19 cellular contexts compared by ENCODE assay signal in genomic region chr11:15232496-15232895, GRCh38.
DNase-seq lines count a peak whose midpoint lies in the region; TF ChIP-seq lines count a peak whose summit lies in the region.
"Had no signal": no experiment of that assay in that cellular context is flagged by ENCODE, and none has a peak within 500 bp of the region (broad histone marks: within the 10 kb centered on the region; RNA-seq: fewer than 3 reads in every experiment).

No MANE protein-coding gene starts in this region.

- no peaks in the 10 kb centered on the region for H3K79me2 ChIP-seq in Karpas-422 (ENCODE audit: low read length)

- no peaks in the 10 kb centered on the region for H3K9me2 ChIP-seq in Karpas-422 (replicated peaks; ENCODE audit: insufficient read depth, low read length)

- peaks cover 10% of the 10 kb centered on the region; the same call in 1 of the 2 replicates for H4K20me1 ChIP-seq in Karpas-422 (ENCODE audit: insufficient read depth, low read depth, low read length)
- H4K20me1 ChIP-seq: BLaER1 treated with 17β-estradiol and CSF1 and Interleukin-3, amounts not matched to agents 10 nM and 100 nM had no signal

- no peak for TF ChIP-seq POLR2A in vagina (IDR thresholded peaks at IDR 0.05)

- no peak overlapping the region for H2AFZ ChIP-seq in Karpas-422 (ENCODE audit: low read length)

- H3K4me3 ChIP-seq in Karpas-422 (ENCODE audit: low read length): peak overlapping the region; percentile 50
- no peak overlapping the region for H3K4me3 ChIP-seq in vagina
- H3K4me3 ChIP-seq: A549; BLaER1 treated with 17β-estradiol and CSF1 and Interleukin-3, amounts not matched to agents 10 nM and 100 nM; GM12878 had no signal

- peak overlapping the region; percentile 69 for H3K4me2 ChIP-seq in Karpas-422 (ENCODE audit: low read depth, low read length, poor library complexity, severe bottlenecking)
- H3K4me2 ChIP-seq: A549 had no signal

- intact Hi-C loops in vagina (cut with DNase I): no loop called here

- H3K4me1 ChIP-seq in Karpas-422 (ENCODE audit: low read length): peaks cover 48% of the 10 kb centered on the region
- H3K4me1 ChIP-seq in vagina: no peaks in the 10 kb centered on the region
- H3K4me1 ChIP-seq: A549, Caco-2 had no signal

- H3K36me3 ChIP-seq in Karpas-422 (ENCODE audit: insufficient read depth, low read length) (no peaks in the 10 kb centered on the region), vagina (no peaks in the 10 kb centered on the region)
- H3K36me3 ChIP-seq: BLaER1 treated with 17β-estradiol and CSF1 and Interleukin-3, amounts not matched to agents 10 nM and 100 nM had no signal

- H3K9me3 ChIP-seq in Karpas-422 (ENCODE audit: low read length) (no peaks in the 10 kb centered on the region), vagina (no peaks in the 10 kb centered on the region)
- H3K9me3 ChIP-seq: A549; BLaER1 treated with 17β-estradiol and CSF1 and Interleukin-3, amounts not matched to agents 10 nM and 100 nM; Caco-2 had no signal

- no peak for TF ChIP-seq CTCF in vagina (IDR thresholded peaks at IDR 0.05)

- H3K27ac ChIP-seq in Karpas-422 (ENCODE audit: low read length): no peak overlapping the region
- no peak overlapping the region for H3K27ac ChIP-seq in vagina
- H3K27ac ChIP-seq: 22Rv1; A549; BLaER1 treated with 17β-estradiol and CSF1 and Interleukin-3, amounts not matched to agents 10 nM and 100 nM; C4-2B had no signal

- H3K27me3 ChIP-seq in Karpas-422 (ENCODE audit: low read length) (peaks cover 3% of the 10 kb centered on the region; the same call in 1 of the 2 replicates), vagina (no peaks in the 10 kb centered on the region)
- H3K27me3 ChIP-seq: BLaER1 treated with 17β-estradiol and CSF1 and Interleukin-3, amounts not matched to agents 10 nM and 100 nM had no signal

- H3K9ac ChIP-seq in Karpas-422 (ENCODE audit: low read length): no peak overlapping the region
- H3K9ac ChIP-seq: BLaER1 treated with 17β-estradiol and CSF1 and Interleukin-3, amounts not matched to agents 10 nM and 100 nM had no signal

- no peak for DNase-seq in Karpas-422
- DNase-seq in kidney glomerular epithelial cell (lab: John Stamatoyannopoulos, UW): peak; percentile 30
- DNase-seq in left kidney (ENCODE audit: low read depth, low spot score): peak; percentile 30
- DNase-seq in renal cortical epithelial cell (ENCODE audit: low read depth): peak; percentile 26
- no peak for DNase-seq in vagina (ENCODE audit: extremely low spot score in 2 of 2)
- DNase-seq in AG20443 (ENCODE audit: low spot score): no peak
- DNase-seq in DMS79 treated with DMSO at 0.1 percent for 48 hours (lab: John Stamatoyannopoulos, UW): no peak
- DNase-seq: Caco-2; Calu3; CD4-positive, alpha-beta T cell; CD8-positive, alpha-beta T cell; DND-41; EL; GDM1 had no signal

Comparison
In these comparisons a context has a peak if more than half of its experiments do, and no peak if none do; other contexts are left out.
1. DNase-seq: peak in kidney glomerular epithelial cell (single experiment), left kidney (single experiment) and renal cortical epithelial cell (single experiment); none in Karpas-422 (single experiment), vagina (0 of 2), AG20443 (single experiment) and DMS79 treated with DMSO at 0.1 percent for 48 hours (single experiment).